In genomic region chr14:105469456-105470162, GRCh38 we compare ENCODE assay signal across 1 cellular context.
TF ChIP-seq lines count a peak whose summit lies in the region.

No MANE protein-coding gene starts in this region.

TF ChIP-seq in HepG2, 621 proteins besides CTCF, POLR2A, EP300 and RAD21:
- TF ChIP-seq AGO2 (optimal IDR thresholded peaks at IDR 0.05; ENCODE audit: low read depth, low read length) (peak; percentile 67), NR0B2 (CRISPR knock-in tag; IDR thresholded peaks at IDR 0.05) (no peak)
